ENCODE assay signal across 9 cellular contexts in the genomic region with DNA sequence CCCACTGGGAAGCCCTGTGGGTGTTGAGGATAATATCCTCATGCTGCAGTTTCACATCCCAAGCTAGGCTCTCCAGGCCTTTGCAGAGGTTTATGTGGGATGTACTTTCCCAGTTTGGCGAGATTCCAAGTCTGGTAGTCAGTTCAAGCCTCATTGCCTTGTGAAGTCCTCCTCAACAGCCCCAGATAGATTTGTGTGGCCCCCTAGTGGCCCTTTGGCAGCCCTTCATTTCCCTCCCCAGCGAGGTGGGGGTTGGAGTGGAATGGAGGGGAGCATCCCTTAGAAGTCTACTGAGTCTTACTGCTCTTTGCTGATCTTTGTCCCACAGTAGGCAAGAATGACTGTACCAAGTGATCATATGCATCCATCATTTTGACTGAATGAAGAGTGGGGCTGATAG.
A peak's percentile ranks its signal among the peaks of the same experiment; 100 is the strongest.
DNase-seq lines count a peak whose midpoint lies in the region; ATAC-seq, FAIRE-seq and TF ChIP-seq lines count a peak whose summit lies in the region.
"Had no signal": no experiment of that assay in that cellular context is flagged by ENCODE, and none has a peak within 500 bp of the region (broad histone marks: within the 10 kb centered on the region; RNA-seq: fewer than 3 reads in every experiment).

No MANE protein-coding gene starts in this region.

- H3K4me3 ChIP-seq in DND-41 (ENCODE audit: low read depth in 1 of 2, low read length in 2 of 2) (no peak overlapping the region), GM12878 (no peak overlapping the region), kidney epithelial cell (ENCODE audit: low read depth, low read length) (no peak overlapping the region)

- peaks cover 7 to 10% of the 10 kb centered on the region in 2 donors for H3K9me3 Mint-ChIP-seq in effector memory CD8-positive, alpha-beta T cell
- peaks cover 15% of the 10 kb centered on the region for H3K9me3 Mint-ChIP-seq in Calu3 (ENCODE audit: low read depth, unreplicated experiment)

- WGBS in GM12878 (ENCODE audit: insufficient coverage, insufficient replicate concordance, low lambda C conversion rate, missing lambda C conversion rate) = 3% methylated on average over 2 of the region's 2 CpGs

- H3K27me3 ChIP-seq in DND-41 (ENCODE audit: insufficient read depth, low read length, poor library complexity) = no peaks in the 10 kb centered on the region
- no peaks in the 10 kb centered on the region for H3K27me3 ChIP-seq in GM12878 (replicated peaks in 1 of 2; ENCODE audit: control insufficient read depth in 2 of 2, insufficient read depth in 2 of 2, low read length in 1 of 2)
- no peaks in the 10 kb centered on the region for H3K27me3 ChIP-seq in kidney epithelial cell (ENCODE audit: control insufficient read depth, insufficient read depth, low read length)

- H3K36me3 ChIP-seq in DND-41 (ENCODE audit: insufficient read depth, low read length) (no peaks in the 10 kb centered on the region), GM12878 (ENCODE audit: control insufficient read depth in 2 of 2, insufficient read depth in 2 of 2, low read length in 1 of 2) (no peaks in the 10 kb centered on the region), kidney epithelial cell (ENCODE audit: control insufficient read depth, insufficient read depth, low read length) (no peaks in the 10 kb centered on the region)

- H3K4me2 ChIP-seq in DND-41 (ENCODE audit: insufficient read depth, low read length) (no peak overlapping the region), GM12878 (ENCODE audit: control insufficient read depth, insufficient read depth) (no peak overlapping the region)

- TF ChIP-seq CTCF in DND-41 (IDR thresholded peaks at IDR 0.05; ENCODE audit: borderline replicate concordance, extremely low read depth, low read length, poor library complexity, severe bottlenecking) (peak; percentile 35), GM12878 (IDR thresholded peaks at IDR 0.05 in 2 of 3, conservative IDR thresholded peaks at IDR 0.05 in 1 of 3; ENCODE audit: control insufficient read depth in 2 of 3, extremely low read depth in 1 of 3, insufficient read depth in 1 of 3, low read depth in 3 of 3, low read length in 3 of 3) (peak; percentile 36 to 58 (median 55); a peak in 4 of 6 replicates), kidney epithelial cell (IDR thresholded peaks at IDR 0.05; ENCODE audit: insufficient read depth, low read length, poor library complexity, severe bottlenecking) (peak; percentile 69), Calu3 (IDR thresholded peaks at IDR 0.05; ENCODE audit: unreplicated experiment) (no peak)

- RAD21 ChIA-PET in GM12878 (lab: Charles Lee; ENCODE audit: unreplicated experiment) = interaction anchor here (1.2 to 3.1 kb wide), 3 partner anchors 24 to 81 kb away, joined by 3 to 9 read pairs (median 5); no protein-coding TSS in a partner anchor

- H3K27ac Mint-ChIP-seq in effector memory CD8-positive, alpha-beta T cell = no peak overlapping the region
- H3K27ac Mint-ChIP-seq in Calu3 (ENCODE audit: unreplicated experiment) = no peak overlapping the region
- H3K27ac Mint-ChIP-seq: IgD-negative memory B cell had no signal

- no peak for ATAC-seq in DND-41 (ENCODE audit: insufficient read depth, low read depth)
- peak; percentile 88 for ATAC-seq in GM12878
- ATAC-seq in effector memory CD8-positive, alpha-beta T cell (replicated peaks) = no peak
- no peak for ATAC-seq in HG03521 (IDR thresholded peaks at IDR 0.05; ENCODE audit: unreplicated experiment)

- H3K36me3 Mint-ChIP-seq in effector memory CD8-positive, alpha-beta T cell (ENCODE audit: insufficient read depth) = no peaks in the 10 kb centered on the region
- no peaks in the 10 kb centered on the region for H3K36me3 Mint-ChIP-seq in Calu3 (ENCODE audit: insufficient read depth, unreplicated experiment)
- H3K36me3 Mint-ChIP-seq: IgD-negative memory B cell had no signal

- POLR2A ChIA-PET in GM12878 (lab: Charles Lee) = no interaction called here

- FAIRE-seq in GM12878 (lab: Jason Lieb, UNC) = no peak

- H2AFZ ChIP-seq in DND-41 (ENCODE audit: low read depth, low read length) = no peak overlapping the region
- H2AFZ ChIP-seq in GM12878 (ENCODE audit: control insufficient read depth, low read depth, low read length) = no peak overlapping the region

- H4K20me1 ChIP-seq in DND-41 (ENCODE audit: insufficient read depth, low read length) (no peaks in the 10 kb centered on the region), GM12878 (ENCODE audit: control insufficient read depth, insufficient read depth) (no peaks in the 10 kb centered on the region)

- H3K27me3 Mint-ChIP-seq in effector memory CD8-positive, alpha-beta T cell = no peaks in the 10 kb centered on the region
- H3K27me3 Mint-ChIP-seq in Calu3 (ENCODE audit: unreplicated experiment) = no peaks in the 10 kb centered on the region
- H3K27me3 Mint-ChIP-seq: IgD-negative memory B cell had no signal

- H3K9ac ChIP-seq in DND-41 (ENCODE audit: low read depth, low read length) (no peak overlapping the region), GM12878 (ENCODE audit: control insufficient read depth, insufficient read depth, low read length) (no peak overlapping the region)

- CTCF ChIA-PET in GM12878 (lab: Yijun Ruan, JAX) = interaction anchor here (0.7 to 2.4 kb wide), 10 partner anchors 9 to 358 kb away, joined by 3 to 10 read pairs (median 4); no protein-coding TSS in a partner anchor
- CTCF ChIA-PET in Calu3 (lab: Charles Lee) = no interaction called here

- no peaks in the 10 kb centered on the region for H3K4me1 Mint-ChIP-seq in effector memory CD8-positive, alpha-beta T cell (ENCODE audit: low read depth in 2 of 2)
- no peaks in the 10 kb centered on the region for H3K4me1 Mint-ChIP-seq in Calu3 (ENCODE audit: low read depth, unreplicated experiment)

- BruUV-seq in GM12878 (replicated peaks; lab: Mats Ljungman, UMichigan) = no TSS peak
- no TSS peak for BruUV-seq in Calu3 (replicated peaks; lab: Mats Ljungman, UMichigan)

- no peak overlapping the region for H3K4me3 Mint-ChIP-seq in effector memory CD8-positive, alpha-beta T cell
- H3K4me3 Mint-ChIP-seq in Calu3 (ENCODE audit: low read depth, unreplicated experiment) = no peak overlapping the region
- H3K4me3 Mint-ChIP-seq: IgD-negative memory B cell had no signal

- SMC1A ChIA-PET in GM12878 (lab: Charles Lee; ENCODE audit: uncharacterized antibody, unreplicated experiment) = interaction anchor here (1.2 to 1.8 kb wide), 5 partner anchors 37 to 238 kb away, joined by 3 to 6 read pairs (median 3); no protein-coding TSS in a partner anchor

- intact Hi-C loops in GM12878 (cut with micrococcal nuclease; ENCODE audit: unreplicated experiment) = no loop called here
- intact Hi-C loops in Calu3 (cut with micrococcal nuclease; ENCODE audit: unreplicated experiment) = no loop called here

- no peaks in the 10 kb centered on the region for H3K4me1 ChIP-seq in DND-41 (ENCODE audit: insufficient read depth, low read length)
- H3K4me1 ChIP-seq in GM12878 (ENCODE audit: control insufficient read depth, insufficient read depth, low read length) = no peaks in the 10 kb centered on the region

- H3K27ac ChIP-seq in DND-41 (ENCODE audit: low read length) (no peak overlapping the region), GM12878 (ENCODE audit: control insufficient read depth, insufficient read depth) (no peak overlapping the region)

- TF ChIP-seq POLR2A in GM12878 (IDR thresholded peaks at IDR 0.05; ENCODE audit: low read depth, low read length) = no peak

- H3K9me3 ChIP-seq in DND-41 (ENCODE audit: insufficient read depth, low read length, severe bottlenecking) = no peaks in the 10 kb centered on the region
- no peaks in the 10 kb centered on the region for H3K9me3 ChIP-seq in GM12878 (replicated peaks; ENCODE audit: control insufficient read depth, insufficient read depth, low read length)

- TF ChIP-seq EP300 in GM12878 (IDR thresholded peaks at IDR 0.05; ENCODE audit: borderline replicate concordance in 1 of 2, control insufficient read depth in 1 of 2, low read depth in 2 of 2, low read length in 2 of 2) = no peak

- TF ChIP-seq RAD21 in GM12878 (IDR thresholded peaks at IDR 0.05; ENCODE audit: insufficient read depth, low read depth, low read length) = peak; percentile 47

- DNase-seq in DND-41 = peak; percentile 5
- peak; percentile 10 for DNase-seq in NCI-H1105 (lab: John Stamatoyannopoulos, UW)
- no peak for DNase-seq in GM12878 (ENCODE audit: low read depth, low spot score)
- peak; percentile 53 for DNase-seq in kidney epithelial cell (ENCODE audit: low read depth)
- no peak for DNase-seq in effector memory CD8-positive, alpha-beta T cell
- DNase-seq in Calu3 = no peak
- DNase-seq in GOT3 (lab: John Stamatoyannopoulos, UW) = no peak

- in situ Hi-C loops in GM12878 (cut with MboI) = no loop called here

- no peaks in the 10 kb centered on the region for H3K79me2 ChIP-seq in DND-41 (ENCODE audit: insufficient read depth, low read length)
- H3K79me2 ChIP-seq in GM12878 (ENCODE audit: control insufficient read depth, insufficient read depth, low read length) = no peaks in the 10 kb centered on the region

TF ChIP-seq in GM12878, 131 proteins besides CTCF, POLR2A, EP300 and RAD21:
- TF ChIP-seq SMC3 (IDR thresholded peaks at IDR 0.05; ENCODE audit: borderline replicate concordance, low read length) = peak; percentile 42; the same call in 1 of the 2 replicates
- TF ChIP-seq, protein P1, sequence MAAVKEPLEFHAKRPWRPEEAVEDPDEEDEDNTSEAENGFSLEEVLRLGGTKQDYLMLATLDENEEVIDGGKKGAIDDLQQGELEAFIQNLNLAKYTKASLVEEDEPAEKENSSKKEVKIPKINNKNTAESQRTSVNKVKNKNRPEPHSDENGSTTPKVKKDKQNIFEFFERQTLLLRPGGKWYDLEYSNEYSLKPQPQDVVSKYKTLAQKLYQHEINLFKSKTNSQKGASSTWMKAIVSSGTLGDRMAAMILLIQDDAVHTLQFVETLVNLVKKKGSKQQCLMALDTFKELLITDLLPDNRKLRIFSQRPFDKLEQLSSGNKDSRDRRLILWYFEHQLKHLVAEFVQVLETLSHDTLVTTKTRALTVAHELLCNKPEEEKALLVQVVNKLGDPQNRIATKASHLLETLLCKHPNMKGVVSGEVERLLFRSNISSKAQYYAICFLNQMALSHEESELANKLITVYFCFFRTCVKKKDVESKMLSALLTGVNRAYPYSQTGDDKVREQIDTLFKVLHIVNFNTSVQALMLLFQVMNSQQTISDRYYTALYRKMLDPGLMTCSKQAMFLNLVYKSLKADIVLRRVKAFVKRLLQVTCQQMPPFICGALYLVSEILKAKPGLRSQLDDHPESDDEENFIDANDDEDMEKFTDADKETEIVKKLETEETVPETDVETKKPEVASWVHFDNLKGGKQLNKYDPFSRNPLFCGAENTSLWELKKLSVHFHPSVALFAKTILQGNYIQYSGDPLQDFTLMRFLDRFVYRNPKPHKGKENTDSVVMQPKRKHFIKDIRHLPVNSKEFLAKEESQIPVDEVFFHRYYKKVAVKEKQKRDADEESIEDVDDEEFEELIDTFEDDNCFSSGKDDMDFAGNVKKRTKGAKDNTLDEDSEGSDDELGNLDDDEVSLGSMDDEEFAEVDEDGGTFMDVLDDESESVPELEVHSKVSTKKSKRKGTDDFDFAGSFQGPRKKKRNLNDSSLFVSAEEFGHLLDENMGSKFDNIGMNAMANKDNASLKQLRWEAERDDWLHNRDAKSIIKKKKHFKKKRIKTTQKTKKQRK (IDR thresholded peaks at IDR 0.05; ENCODE audit: low read depth, low read length) = no peak
- TF ChIP-seq YY1 (IDR thresholded peaks at IDR 0.05; ENCODE audit: low read depth, low read length) = 0 out of 2 replicates have a peak, but pooled peaks have one; percentile 26

Comparison
In these comparisons a context has a peak if more than half of its experiments do, and no peak if none do; other contexts are left out.
1. DNase-seq: peak in DND-41 (single experiment), NCI-H1105 (single experiment) and kidney epithelial cell (single experiment); none in GM12878 (single experiment), effector memory CD8-positive, alpha-beta T cell (0 of 3), Calu3 (single experiment) and GOT3 (single experiment).